ENCODE assay signal across 9 cellular contexts in the genomic region with DNA sequence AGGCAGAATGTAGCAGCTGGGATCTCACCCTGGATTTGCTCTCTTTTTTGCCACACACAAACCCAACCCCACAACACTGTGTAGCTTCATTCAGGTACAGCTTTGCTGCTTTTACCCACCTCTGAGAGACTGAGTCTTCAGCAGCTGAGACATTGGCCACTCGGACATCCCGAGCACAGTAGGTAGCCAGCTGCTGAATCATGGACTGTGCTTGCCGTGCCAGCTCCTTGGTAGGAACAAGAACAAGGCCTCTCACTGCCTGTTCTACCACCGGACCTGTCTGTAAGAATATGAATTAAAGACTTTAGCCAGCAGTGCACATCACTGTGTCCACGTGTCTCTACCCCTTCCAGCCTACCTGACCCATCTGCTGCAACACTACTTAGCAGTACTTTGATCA. TPM values are rescaled to one million over a fixed set of nuclear protein-coding genes. Genes with fewer than 3 reads are reported as not detected.
DNase-seq lines count a peak whose midpoint lies in the region; ATAC-seq and TF ChIP-seq lines count a peak whose summit lies in the region.
"Had no signal": no experiment of that assay in that cellular context is flagged by ENCODE, and none has a peak within 500 bp of the region (broad histone marks: within the 10 kb centered on the region; RNA-seq: fewer than 3 reads in every experiment).

No MANE protein-coding gene starts in this region.

- no peaks in the 10 kb centered on the region for H3K27me3 ChIP-seq in AG04450 (ENCODE audit: control insufficient read depth, insufficient read depth, low read length)

- H3K9me3 Mint-ChIP-seq in dendritic cell treated with granulocyte-macrophage colony-stimulating factor and Interleukin-4, amounts not matched to agents 40 ng/mL and 50 ng/mL, for 4 days: no peaks in the 10 kb centered on the region
- no peaks in the 10 kb centered on the region for H3K9me3 Mint-ChIP-seq in natural killer cell

- TF ChIP-seq CTCF in AG04450 (IDR thresholded peaks at IDR 0.05; ENCODE audit: low read depth, low read length): no peak
- no peak for TF ChIP-seq CTCF in natural killer cell (IDR thresholded peaks at IDR 0.05)

- no peaks in the 10 kb centered on the region for H3K27me3 Mint-ChIP-seq in dendritic cell treated with granulocyte-macrophage colony-stimulating factor and Interleukin-4, amounts not matched to agents 40 ng/mL and 50 ng/mL, for 4 days
- H3K27me3 Mint-ChIP-seq in natural killer cell (ENCODE audit: low read depth in 2 of 2): no peaks in the 10 kb centered on the region

- H3K4me1 Mint-ChIP-seq in dendritic cell treated with granulocyte-macrophage colony-stimulating factor and Interleukin-4, amounts not matched to agents 40 ng/mL and 50 ng/mL, for 4 days (ENCODE audit: low read depth): peaks cover 31% of the 10 kb centered on the region
- peaks cover 31 to 36% of the 10 kb centered on the region in 2 donors for H3K4me1 Mint-ChIP-seq in natural killer cell

- H3K4me3 ChIP-seq in AG04450 (ENCODE audit: low read depth, low read length): peak overlapping the region; percentile 98

- intact Hi-C loops in dendritic cell treated with granulocyte-macrophage colony-stimulating factor and Interleukin-4, amounts not matched to agents 40 ng/mL and 50 ng/mL, for 4 days (cut with micrococcal nuclease): no loop called here
- intact Hi-C loops in natural killer cell (cut with micrococcal nuclease): no loop called here

- CTCF ChIA-PET in AG04450 (lab: Charles Lee): interaction anchor here (0.9 to 1.4 kb wide), 4 partner anchors 8 to 274 kb away, joined by 3 to 5 read pairs (median 3); no protein-coding TSS in a partner anchor

- peaks cover 89% of the 10 kb centered on the region for H3K36me3 Mint-ChIP-seq in dendritic cell treated with granulocyte-macrophage colony-stimulating factor and Interleukin-4, amounts not matched to agents 40 ng/mL and 50 ng/mL, for 4 days (ENCODE audit: low read depth)
- H3K36me3 Mint-ChIP-seq in natural killer cell: no peaks in the 10 kb centered on the region

- H3K27ac Mint-ChIP-seq in dendritic cell treated with granulocyte-macrophage colony-stimulating factor and Interleukin-4, amounts not matched to agents 40 ng/mL and 50 ng/mL, for 4 days: peak overlapping the region; percentile 92
- peak overlapping the region; percentile 98 to 100 for H3K27ac Mint-ChIP-seq in natural killer cell

- POLR2A ChIA-PET in AG04450 (lab: Yijun Ruan, JAX): interaction anchor here (2.3 kb wide), 1 partner anchor 10 kb away, joined by 11 read pairs; a partner anchor contains a TSS

- peaks cover 4% of the 10 kb centered on the region; the same call in 1 of the 2 replicates for H3K9me3 ChIP-seq in AG04450 (ENCODE audit: control insufficient read depth, insufficient read depth, low read length)
- no peaks in the 10 kb centered on the region for H3K9me3 ChIP-seq in KOPT-K1 (ENCODE audit: insufficient read depth, low read length, poor library complexity, severe bottlenecking)

- ATAC-seq in natural killer cell: no peak
- no peak for ATAC-seq in HG03520 (IDR thresholded peaks at IDR 0.05; ENCODE audit: unreplicated experiment)

- peak overlapping the region; percentile 84 for H3K4me3 Mint-ChIP-seq in dendritic cell treated with granulocyte-macrophage colony-stimulating factor and Interleukin-4, amounts not matched to agents 40 ng/mL and 50 ng/mL, for 4 days
- peak overlapping the region; percentile 96 for H3K4me3 Mint-ChIP-seq in natural killer cell

- DNase-seq in AG04450 (ENCODE audit: low read depth, low spot score) (no peak), natural killer cell (no peak), T-helper 9 cell (no peak), DMS153 (lab: John Stamatoyannopoulos, UW) (no peak), C1 segment of cervical spinal cord (lab: John Stamatoyannopoulos, UW) (no peak)
- DNase-seq: NCI-H2029 had no signal

- H3K36me3 ChIP-seq in KOPT-K1 (ENCODE audit: insufficient read depth, low read length): peaks cover 77% of the 10 kb centered on the region

- H3K27ac ChIP-seq in AG04450 (ENCODE audit: low read depth, low read length): no peak overlapping the region
- peak overlapping the region; percentile 84 for H3K27ac ChIP-seq in KOPT-K1 (ENCODE audit: low read depth, low read length, poor library complexity, severe bottlenecking)

RNA-seq across cellular contexts. Expression of a gene that starts 0.9 kb away (rescaled TPM):
- polyA plus RNA-seq in AG04450 (2011; rRNA removed): 45.9 and 52.6 TPM in 2 replicates
- polyA minus RNA-seq in AG04450 (2011; rRNA and poly(A)+ RNA removed): 46.6 and 62.9 TPM in 2 replicates
- 10 to 100 TPM; 67.8 to 85.5 (median 84.5) TPM for total RNA-seq in natural killer cell

RNA-seq across cellular contexts. Expression of a gene that starts 9.3 kb away (rescaled TPM):
- 76.4 and 78.4 TPM in 2 replicates for polyA plus RNA-seq in AG04450 (2011; rRNA removed)
- polyA minus RNA-seq in AG04450 (2011; rRNA and poly(A)+ RNA removed): 51.1 and 62.2 TPM in 2 replicates
- 100 to 1,000 TPM in 1 of 3 donors, 10 to 100 TPM in 2; 93.1 to 101 (median 94.1) TPM for total RNA-seq in natural killer cell

RNA-seq across cellular contexts. Expression of a gene that starts 31.6 kb away (rescaled TPM):
- 0.36 and 0.42 TPM in 2 replicates for polyA plus RNA-seq in AG04450 (2011; rRNA removed)
- 0.17 and 0.37 TPM in 2 replicates for polyA minus RNA-seq in AG04450 (2011; rRNA and poly(A)+ RNA removed)
- total RNA-seq in natural killer cell: under 1 TPM in 2 of 3 donors, not detected in 1; 0.10 to 0.16 TPM

RNA-seq across cellular contexts. Expression of a gene that starts 33.7 kb away (rescaled TPM):
- polyA plus RNA-seq in AG04450 (2011; rRNA removed): 35.8 and 38.6 TPM in 2 replicates
- 72.7 and 88.1 TPM in 2 replicates for polyA minus RNA-seq in AG04450 (2011; rRNA and poly(A)+ RNA removed)
- total RNA-seq in natural killer cell: 10 to 100 TPM; 69.2 to 86.7 (median 81.4) TPM
